Comparison of ENCODE assay signal across 20 cellular contexts in genomic region chr2:188444106-188444835, GRCh38.
"Had no signal": no experiment of that assay in that cellular context is flagged by ENCODE, and none has a peak within 500 bp of the region (broad histone marks: within the 10 kb centered on the region; RNA-seq: fewer than 3 reads in every experiment).

No MANE protein-coding gene starts in this region.

- H3K4me3 Mint-ChIP-seq: activated CD4-positive, alpha-beta memory T cell treated with anti-CD3 and anti-CD28 coated beads, Interleukin-2, amount 10 ng/mL, durations not matched to agents 7 days and 5 days; activated naive CD4-positive, alpha-beta T cell treated with anti-CD3 and anti-CD28 coated beads, Interleukin-2, amount 50 U/mL, for 24 hours; central memory CD8-positive, alpha-beta T cell; effector memory CD8-positive, alpha-beta T cell; naive thymus-derived CD4-positive, alpha-beta T cell; stimulated activated naive B cell treated with anti-CD40 and anti-IgM and Interleukin-4, amounts not matched to agents 10 μg/mL and 1 μg/mL and 100 μg/mL, for 72 hours; T-helper 17 cell had no signal

- H3K4me3 ChIP-seq: adrenal gland, body of pancreas, hepatocyte, left lung, mucosa of descending colon, pancreas, thyroid gland had no signal

- H3K9me3 Mint-ChIP-seq: activated naive CD4-positive, alpha-beta T cell treated with anti-CD3 and anti-CD28 coated beads, Interleukin-2, amount 50 U/mL, for 24 hours had no signal

- H3K4me1 Mint-ChIP-seq: activated CD4-positive, alpha-beta memory T cell treated with anti-CD3 and anti-CD28 coated beads, Interleukin-2, amount 10 ng/mL, durations not matched to agents 7 days and 5 days; activated naive CD4-positive, alpha-beta T cell treated with anti-CD3 and anti-CD28 coated beads, Interleukin-2, amount 50 U/mL, for 24 hours; central memory CD8-positive, alpha-beta T cell; naive thymus-derived CD4-positive, alpha-beta T cell; stimulated activated naive B cell treated with anti-CD40 and anti-IgM and Interleukin-4, amounts not matched to agents 10 μg/mL and 1 μg/mL and 100 μg/mL, for 72 hours; T-helper 17 cell had no signal

- H3K27ac Mint-ChIP-seq: activated CD4-positive, alpha-beta memory T cell treated with anti-CD3 and anti-CD28 coated beads, Interleukin-2, amount 10 ng/mL, durations not matched to agents 7 days and 5 days; activated naive CD4-positive, alpha-beta T cell treated with anti-CD3 and anti-CD28 coated beads, Interleukin-2, amount 50 U/mL, for 24 hours; effector memory CD8-positive, alpha-beta T cell; naive thymus-derived CD4-positive, alpha-beta T cell; stimulated activated naive B cell treated with anti-CD40 and anti-IgM and Interleukin-4, amounts not matched to agents 10 μg/mL and 1 μg/mL and 100 μg/mL, for 72 hours; T-helper 17 cell had no signal

- ATAC-seq: body of pancreas; effector memory CD8-positive, alpha-beta T cell; left lung; mucosa of descending colon; naive thymus-derived CD4-positive, alpha-beta T cell; pancreas; stimulated activated naive B cell treated with anti-CD40 and anti-IgM and Interleukin-4, amounts not matched to agents 10 μg/mL and 1 μg/mL and 100 μg/mL, for 72 hours; T-helper 17 cell had no signal

- DNase-seq: activated CD4-positive, alpha-beta memory T cell treated with anti-CD3 and anti-CD28 coated beads, Interleukin-2, amount 10 ng/mL, durations not matched to agents 7 days and 5 days; activated CD4-positive, alpha-beta T cell treated with anti-CD3 and anti-CD28 coated beads for 4 hours; activated effector memory CD4-positive, alpha-beta T cell treated with anti-CD3 and anti-CD28 coated beads, Interleukin-2, amount 50 U/mL, for 16 hours; activated T-cell treated with anti-CD3 and anti-CD28 coated beads, Interleukin-2, amount 50 U/mL, for 48 hours; adrenal gland; body of pancreas; cortex of kidney; effector memory CD8-positive, alpha-beta T cell; left lung; mucosa of descending colon; naive thymus-derived CD4-positive, alpha-beta T cell; pancreas; stimulated activated CD4-positive, alpha-beta T cell treated with anti-CD3 and anti-CD28 coated beads, Interleukin-12 subunit alpha, Interleukin-12 subunit beta, amount 100 ng/mL, for 4 hours; stimulated activated naive B cell treated with anti-CD40 and anti-IgM and Interleukin-4, amounts not matched to agents 10 μg/mL and 1 μg/mL and 100 μg/mL, for 72 hours; T-helper 17 cell; thyroid gland had no signal

- FAIRE-seq: keratinocyte, pancreas had no signal

- H3K36me3 Mint-ChIP-seq: activated naive CD4-positive, alpha-beta T cell treated with anti-CD3 and anti-CD28 coated beads, Interleukin-2, amount 50 U/mL, for 24 hours; naive thymus-derived CD4-positive, alpha-beta T cell; stimulated activated naive B cell treated with anti-CD40 and anti-IgM and Interleukin-4, amounts not matched to agents 10 μg/mL and 1 μg/mL and 100 μg/mL, for 72 hours had no signal
